Comparison of ENCODE assay signal across 7 cellular contexts in the genomic region with DNA sequence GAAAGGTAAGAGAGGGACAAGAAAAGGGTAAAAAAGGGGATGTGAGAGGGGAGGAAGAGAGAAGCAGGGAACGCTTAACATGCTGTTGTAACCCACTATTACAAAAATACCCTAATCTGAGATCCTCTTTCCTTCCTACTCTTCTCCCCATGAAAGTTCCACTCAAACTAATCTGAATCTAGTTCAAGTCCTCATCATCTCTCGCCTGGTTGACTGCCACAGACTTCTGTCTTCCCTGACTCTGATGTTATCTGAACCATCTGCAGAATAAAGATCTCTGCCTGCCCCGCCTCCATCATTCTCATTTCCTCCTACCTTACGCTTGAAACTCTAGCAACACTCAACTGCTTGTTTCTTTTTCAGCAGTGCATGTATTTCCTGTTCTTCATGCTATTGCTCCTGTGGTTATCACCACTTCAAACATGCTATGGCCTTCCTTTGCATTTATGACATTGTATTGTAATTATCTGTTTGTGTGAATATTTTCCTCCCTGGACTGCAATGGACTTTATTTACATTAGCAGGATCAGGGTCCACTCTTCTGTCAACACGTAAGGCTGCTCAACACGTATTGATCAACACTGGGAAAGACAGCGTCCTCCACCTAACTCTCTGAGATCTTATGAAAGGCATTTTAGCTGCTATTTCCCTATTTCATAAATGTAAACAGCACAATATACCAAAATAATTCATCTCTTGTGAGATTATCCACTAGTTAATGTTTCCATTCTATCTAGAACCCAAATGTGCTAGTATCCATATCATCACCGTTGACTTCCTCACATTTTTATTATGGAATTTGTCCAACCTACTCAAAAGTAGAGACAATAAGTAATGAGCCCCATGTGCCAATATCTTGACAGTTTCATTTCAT.
DNase-seq lines count a peak whose midpoint lies in the region; ATAC-seq and TF ChIP-seq lines count a peak whose summit lies in the region.

No MANE protein-coding gene starts in this region.

- H3K27me3 Mint-ChIP-seq in activated CD8-positive, alpha-beta memory T cell treated with anti-CD3 and anti-CD28 coated beads, Interleukin-2, amount 10 ng/mL, durations not matched to agents 7 days and 5 days: no peaks in the 10 kb centered on the region

- peak overlapping the region; percentile 79 for H3K27ac Mint-ChIP-seq in activated CD8-positive, alpha-beta memory T cell treated with anti-CD3 and anti-CD28 coated beads, Interleukin-2, amount 10 ng/mL, durations not matched to agents 7 days and 5 days

- ATAC-seq in HG03558 (IDR thresholded peaks at IDR 0.05; ENCODE audit: extremely low read depth, unreplicated experiment): peak; percentile 92
- ATAC-seq in activated CD8-positive, alpha-beta memory T cell treated with anti-CD3 and anti-CD28 coated beads, Interleukin-2, amount 10 ng/mL, durations not matched to agents 7 days and 5 days: peak; percentile 97

- peak overlapping the region; percentile 45 for H3K4me3 Mint-ChIP-seq in activated CD8-positive, alpha-beta memory T cell treated with anti-CD3 and anti-CD28 coated beads, Interleukin-2, amount 10 ng/mL, durations not matched to agents 7 days and 5 days

- H3K4me1 Mint-ChIP-seq in activated CD8-positive, alpha-beta memory T cell treated with anti-CD3 and anti-CD28 coated beads, Interleukin-2, amount 10 ng/mL, durations not matched to agents 7 days and 5 days: peaks cover 12% of the 10 kb centered on the region

- DNase-seq in GM20000 (ENCODE audit: low spot score): peak; percentile 56
- peak; percentile 68 for DNase-seq in activated CD8-positive, alpha-beta memory T cell treated with anti-CD3 and anti-CD28 coated beads, Interleukin-2, amount 10 ng/mL, durations not matched to agents 7 days and 5 days
- peak; percentile 4 for DNase-seq in renal cortical epithelial cell (ENCODE audit: low read depth)
- no peak for DNase-seq in NCI-H2081 treated with DMSO at 0.1 percent for 48 hours (lab: John Stamatoyannopoulos, UW)
- no peak for DNase-seq in A172 (ENCODE audit: low spot score)
- DNase-seq in DMS114 treated with DMSO at 0.1 percent for 48 hours (lab: John Stamatoyannopoulos, UW; ENCODE audit: unreplicated experiment): no peak

- TF ChIP-seq CTCF in GM20000 (IDR thresholded peaks at IDR 0.05; ENCODE audit: extremely low read depth, missing control alignments): no peak

- peaks cover 3% of the 10 kb centered on the region for H3K36me3 Mint-ChIP-seq in activated CD8-positive, alpha-beta memory T cell treated with anti-CD3 and anti-CD28 coated beads, Interleukin-2, amount 10 ng/mL, durations not matched to agents 7 days and 5 days

- CTCF ChIA-PET in activated CD8-positive, alpha-beta memory T cell treated with anti-CD3 and anti-CD28 coated beads, Interleukin-2, amount 10 ng/mL, durations not matched to agents 7 days and 5 days (lab: Charles Lee): interaction anchor here (0.6 kb wide), 1 partner anchor 866 kb away, joined by 3 read pairs; no protein-coding TSS in a partner anchor

- peaks cover 6% of the 10 kb centered on the region for H3K9me3 Mint-ChIP-seq in activated CD8-positive, alpha-beta memory T cell treated with anti-CD3 and anti-CD28 coated beads, Interleukin-2, amount 10 ng/mL, durations not matched to agents 7 days and 5 days (ENCODE audit: low read depth)

Comparison
In these comparisons a context has a peak if more than half of its experiments do, and no peak if none do; other contexts are left out.
1. DNase-seq: peak in GM20000 (single experiment), activated CD8-positive, alpha-beta memory T cell treated with anti-CD3 and anti-CD28 coated beads, Interleukin-2, amount 10 ng/mL, durations not matched to agents 7 days and 5 days (single experiment) and renal cortical epithelial cell (single experiment); none in NCI-H2081 treated with DMSO at 0.1 percent for 48 hours (single experiment), A172 (single experiment) and DMS114 treated with DMSO at 0.1 percent for 48 hours (single experiment).